8 cellular contexts compared by ENCODE assay signal in genomic region chr15:99566157-99566900, GRCh38. TPM values are rescaled to one million over a fixed set of nuclear protein-coding genes. Genes with fewer than 3 reads are reported as not detected.
A peak's percentile ranks its signal among the peaks of the same experiment; 100 is the strongest.
DNase-seq lines count a peak whose midpoint lies in the region; ATAC-seq and TF ChIP-seq lines count a peak whose summit lies in the region.

No MANE protein-coding gene starts in this region.

- peaks cover 44% of the 10 kb centered on the region for H3K4me1 Mint-ChIP-seq in nephron

- H3K9me3 Mint-ChIP-seq in nephron = no peaks in the 10 kb centered on the region

- ATAC-seq in GM19035 (IDR thresholded peaks at IDR 0.05; ENCODE audit: unreplicated experiment) (no peak), GM21515 (IDR thresholded peaks at IDR 0.05; ENCODE audit: unreplicated experiment) (no peak)

- TF ChIP-seq CTCF in fibroblast of pulmonary artery (IDR thresholded peaks at IDR 0.05; ENCODE audit: low read length, missing control alignments) = no peak
- TF ChIP-seq CTCF in nephron (IDR thresholded peaks at IDR 0.05; ENCODE audit: unreplicated experiment in 3 of 3) = no peak

- TF ChIP-seq RAD21 in Ishikawa (IDR thresholded peaks at IDR 0.05; ENCODE audit: low read depth) = no peak

- H3K27me3 Mint-ChIP-seq in nephron (ENCODE audit: low read depth) = peaks cover 5% of the 10 kb centered on the region

- H3K27ac Mint-ChIP-seq in nephron = peak overlapping the region; percentile 90 to 100 (median 93)

- peak overlapping the region; percentile 94 for H3K4me3 ChIP-seq in fibroblast of pulmonary artery (replicated peaks; ENCODE audit: low read depth, low read length)

- DNase-seq in Daoy (ENCODE audit: low read depth) (peak; percentile 12), fibroblast of pulmonary artery (ENCODE audit: low read depth) (no peak), NCI-H2029 (lab: John Stamatoyannopoulos, UW) (no peak)
- DNase-seq in activated CD8-positive, alpha-beta memory T cell treated with anti-CD3 and anti-CD28 coated beads for 24 hours = peak; percentile 69

- H3K36me3 Mint-ChIP-seq in nephron (ENCODE audit: low read depth) = no peaks in the 10 kb centered on the region

- H3K4me3 Mint-ChIP-seq in nephron = peak overlapping the region; percentile 97 to 100 (median 97)

- TF ChIP-seq EP300 in Ishikawa (IDR thresholded peaks at IDR 0.05; ENCODE audit: borderline replicate concordance) = no peak

TF ChIP-seq in Ishikawa, 13 proteins besides CTCF, POLR2A, EP300 and RAD21:
- TF ChIP-seq ZBTB7A (IDR thresholded peaks at IDR 0.05; ENCODE audit: low read depth) (peak; percentile 76), NFIC (IDR thresholded peaks at IDR 0.05) (no peak), CREB1 (IDR thresholded peaks at IDR 0.05; ENCODE audit: low read depth) (no peak), TAF1 (IDR thresholded peaks at IDR 0.05; ENCODE audit: low read depth) (0 out of 2 replicates have a peak, but pooled peaks have one; percentile 23), EGR1 (IDR thresholded peaks at IDR 0.05) (no peak), FOXM1 (IDR thresholded peaks at IDR 0.05; ENCODE audit: borderline replicate concordance, low read depth) (no peak)
TF ChIP-seq in Ishikawa: peak in this region for 2.

RNA-seq across cellular contexts. Expression of gene MEF2A, which starts 0.5 kb away (rescaled TPM):
- total RNA-seq in Daoy (2014; rRNA removed; shearing (Covaris generic)) = 24.2 and 32.1 TPM in 2 replicates

Comparison
In these comparisons a context has a peak if more than half of its experiments do, and no peak if none do; other contexts are left out.
1. DNase-seq: peak in Daoy (single experiment) and activated CD8-positive, alpha-beta memory T cell treated with anti-CD3 and anti-CD28 coated beads for 24 hours (single experiment); none in fibroblast of pulmonary artery (single experiment) and NCI-H2029 (single experiment).